In genomic region chr13:27171830-27172494, GRCh38 we compare ENCODE assay signal across 1 cellular context.
TF ChIP-seq lines count a peak whose summit lies in the region.

No MANE protein-coding gene starts in this region.

TF ChIP-seq in HepG2, 621 proteins besides CTCF, POLR2A, EP300 and RAD21 (continued from another document and continues in another):
- TF ChIP-seq ZNF574 (CRISPR knock-in tag; IDR thresholded peaks at IDR 0.05) (peak; percentile 71), YEATS4 (CRISPR knock-in tag; IDR thresholded peaks at IDR 0.05; ENCODE audit: borderline replicate concordance) (peak; percentile 67; the same call in 1 of the 2 replicates), SIN3B (IDR thresholded peaks at IDR 0.05; ENCODE audit: low read length) (no peak), PBX3 (CRISPR knock-in tag; IDR thresholded peaks at IDR 0.05; ENCODE audit: borderline replicate concordance) (no peak), ZNF629 (CRISPR knock-in tag; conservative IDR thresholded peaks at IDR 0.05) (no peak), HNRNPLL (IDR thresholded peaks at IDR 0.05; ENCODE audit: low read depth, low read length, poor library complexity, severe bottlenecking) (peak; percentile 58), ZSCAN31 (CRISPR knock-in tag; IDR thresholded peaks at IDR 0.05; ENCODE audit: low read depth) (no peak), ZXDC (CRISPR knock-in tag; IDR thresholded peaks at IDR 0.05) (no peak), PHF5A (CRISPR knock-in tag; IDR thresholded peaks at IDR 0.05; ENCODE audit: low read depth, unreplicated experiment) (no peak), KMT2B (CRISPR knock-in tag; IDR thresholded peaks at IDR 0.05) (peak; percentile 33; the same call in 1 of the 2 replicates), ZSCAN29 (CRISPR knock-in tag; conservative IDR thresholded peaks at IDR 0.05) (peak; percentile 63; the same call in 1 of the 2 replicates), SOX13 (IDR thresholded peaks at IDR 0.05) (no peak), SOX13 (CRISPR knock-in tag; conservative IDR thresholded peaks at IDR 0.05 in 1 of 2, IDR thresholded peaks at IDR 0.05 in 1 of 2) (no peak), ZNF678 (CRISPR knock-in tag; IDR thresholded peaks at IDR 0.05) (no peak), ZNF616 (CRISPR knock-in tag; IDR thresholded peaks at IDR 0.05; ENCODE audit: low read depth) (no peak), ZNF296 (CRISPR knock-in tag; conservative IDR thresholded peaks at IDR 0.05) (no peak), MBNL3 (CRISPR knock-in tag; conservative IDR thresholded peaks at IDR 0.05) (no peak), KMT2A (CRISPR knock-in tag; IDR thresholded peaks at IDR 0.05) (peak; percentile 49; the same call in 1 of the 2 replicates), NR2F6 (IDR thresholded peaks at IDR 0.05) (no peak), NR2F6 (CRISPR knock-in tag; IDR thresholded peaks at IDR 0.05) (no peak), KAT2B (IDR thresholded peaks at IDR 0.05; ENCODE audit: borderline replicate concordance, low read depth, low read length) (no peak), ARID5B (CRISPR knock-in tag; IDR thresholded peaks at IDR 0.05) (peak; percentile 40; the same call in 1 of the 2 replicates), ZFP36 (IDR thresholded peaks at IDR 0.05; ENCODE audit: borderline replicate concordance, low read depth, low read length, partially characterized antibody) (no peak), ZNF143 (CRISPR knock-in tag; IDR thresholded peaks at IDR 0.05) (no peak), NFKBIZ (CRISPR knock-in tag; IDR thresholded peaks at IDR 0.05) (no peak), ZKSCAN8 (CRISPR knock-in tag; IDR thresholded peaks at IDR 0.05; ENCODE audit: borderline replicate concordance) (no peak), KDM1A (CRISPR knock-in tag; IDR thresholded peaks at IDR 0.05) (no peak), ZNF775 (CRISPR knock-in tag; IDR thresholded peaks at IDR 0.05; ENCODE audit: borderline replicate concordance) (no peak), IRF9 (CRISPR knock-in tag; IDR thresholded peaks at IDR 0.05; ENCODE audit: borderline replicate concordance) (0 out of 2 replicates have a peak, but pooled peaks have one; percentile 27), ZMYM4 (CRISPR knock-in tag; IDR thresholded peaks at IDR 0.05) (peak; percentile 90), SIX4 (CRISPR knock-in tag; IDR thresholded peaks at IDR 0.05) (no peak), KLF12 (CRISPR knock-in tag; IDR thresholded peaks at IDR 0.05; ENCODE audit: borderline replicate concordance) (no peak), ZNF335 (CRISPR knock-in tag; IDR thresholded peaks at IDR 0.05) (0 out of 2 replicates have a peak, but pooled peaks have one; percentile 70), SKI (IDR thresholded peaks at IDR 0.05; ENCODE audit: partially characterized antibody) (peak; percentile 55), PCBP2 (optimal IDR thresholded peaks at IDR 0.05; ENCODE audit: low read depth, low read length, poor library complexity, severe bottlenecking) (no peak), ZNF18 (CRISPR knock-in tag; IDR thresholded peaks at IDR 0.05; ENCODE audit: insufficient replicate concordance) (no peak), ZNF276 (CRISPR knock-in tag; IDR thresholded peaks at IDR 0.05; ENCODE audit: low read depth) (no peak), ZNF614 (CRISPR knock-in tag; IDR thresholded peaks at IDR 0.05; ENCODE audit: borderline replicate concordance) (no peak), SP1 (IDR thresholded peaks at IDR 0.05) (no peak), SP1 (CRISPR knock-in tag; IDR thresholded peaks at IDR 0.05) (no peak; the same call in 1 of the 2 replicates), HOXA7 (CRISPR knock-in tag; IDR thresholded peaks at IDR 0.05) (no peak), ZNF788 (CRISPR knock-in tag; IDR thresholded peaks at IDR 0.05; ENCODE audit: borderline replicate concordance) (no peak; the same call in 1 of the 2 replicates), TCF12 (IDR thresholded peaks at IDR 0.05) (no peak), TCF12 (CRISPR knock-in tag; IDR thresholded peaks at IDR 0.05) (no peak), CREB3 (CRISPR knock-in tag; IDR thresholded peaks at IDR 0.05) (no peak), ZNF782 (CRISPR knock-in tag; IDR thresholded peaks at IDR 0.05; ENCODE audit: borderline replicate concordance) (no peak), TFDP2 (CRISPR knock-in tag; IDR thresholded peaks at IDR 0.05) (peak; percentile 67), SMYD3 (CRISPR knock-in tag; IDR thresholded peaks at IDR 0.05) (no peak), TFAP4 (IDR thresholded peaks at IDR 0.05; ENCODE audit: borderline replicate concordance, low read depth) (no peak), ZNF547 (CRISPR knock-in tag; IDR thresholded peaks at IDR 0.05) (peak; percentile 58; the same call in 1 of the 2 replicates)
